1 cellular context compared by ENCODE assay signal in the genomic region with DNA sequence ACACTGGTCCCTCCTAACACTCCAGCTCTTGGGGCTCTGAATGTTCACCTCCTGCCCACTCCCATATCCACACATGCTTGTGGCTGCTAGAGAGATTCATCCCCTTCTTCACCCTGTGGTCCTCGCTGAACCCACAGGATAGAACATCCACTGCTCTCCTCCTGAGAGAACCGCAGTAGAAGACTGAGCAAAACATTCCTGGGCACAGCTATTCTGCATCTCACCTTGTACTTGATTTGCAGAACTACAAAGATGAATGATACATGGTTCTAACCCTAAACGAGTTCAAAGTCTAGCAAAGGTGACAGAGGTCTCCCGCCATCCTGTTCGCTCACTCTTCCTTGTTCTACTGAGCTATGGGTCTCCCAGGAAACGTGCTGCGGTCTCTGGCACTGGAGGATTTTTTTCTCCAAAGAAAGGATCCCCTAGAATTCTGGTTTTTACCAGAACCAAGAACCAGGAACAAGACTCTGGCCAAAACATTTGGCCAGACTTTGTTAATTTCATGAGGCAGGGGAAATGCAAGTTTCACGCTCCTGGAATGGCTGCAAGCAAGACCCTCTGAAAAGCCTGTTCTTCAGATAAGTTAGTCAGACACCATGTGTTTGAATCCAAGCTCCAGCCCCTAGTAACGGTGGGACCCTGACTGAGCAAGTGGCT.
TF ChIP-seq lines count a peak whose summit lies in the region.

No MANE protein-coding gene starts in this region.

TF ChIP-seq in HepG2, 621 proteins besides CTCF, POLR2A, EP300 and RAD21 (continued from another document and continues in another):
- TF ChIP-seq SIN3B (IDR thresholded peaks at IDR 0.05; ENCODE audit: low read length) = no peak
- TF ChIP-seq ZNF350 (CRISPR knock-in tag; IDR thresholded peaks at IDR 0.05; ENCODE audit: borderline replicate concordance, low read depth) = peak; percentile 74; the same call in 1 of the 2 replicates
- TF ChIP-seq ZNF124 (CRISPR knock-in tag; IDR thresholded peaks at IDR 0.05) = 0 out of 2 replicates have a peak, but pooled peaks have one; percentile 17
- no peak for TF ChIP-seq ISL2 (CRISPR knock-in tag; IDR thresholded peaks at IDR 0.05)
- TF ChIP-seq NKX3-1 (CRISPR knock-in tag; IDR thresholded peaks at IDR 0.05) = no peak
- TF ChIP-seq, protein P1, sequence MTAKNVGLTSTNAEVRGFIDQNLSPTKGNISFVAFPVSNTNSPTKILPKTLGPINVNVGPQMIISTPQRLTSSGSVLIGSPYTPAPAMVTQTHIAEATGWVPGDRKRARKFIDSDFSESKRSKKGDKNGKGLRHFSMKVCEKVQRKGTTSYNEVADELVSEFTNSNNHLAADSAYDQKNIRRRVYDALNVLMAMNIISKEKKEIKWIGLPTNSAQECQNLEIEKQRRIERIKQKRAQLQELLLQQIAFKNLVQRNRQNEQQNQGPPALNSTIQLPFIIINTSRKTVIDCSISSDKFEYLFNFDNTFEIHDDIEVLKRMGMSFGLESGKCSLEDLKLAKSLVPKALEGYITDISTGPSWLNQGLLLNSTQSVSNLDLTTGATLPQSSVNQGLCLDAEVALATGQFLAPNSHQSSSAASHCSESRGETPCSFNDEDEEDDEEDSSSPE (CRISPR knock-in tag; IDR thresholded peaks at IDR 0.05) = peak; percentile 44; the same call in 1 of the 2 replicates
- peak; percentile 39 for TF ChIP-seq ZNF605 (CRISPR knock-in tag; IDR thresholded peaks at IDR 0.05)
- TF ChIP-seq NFKBIZ (CRISPR knock-in tag; IDR thresholded peaks at IDR 0.05) = no peak
- TF ChIP-seq CBX2 (IDR thresholded peaks at IDR 0.05; ENCODE audit: low read depth, low read length) = no peak
- TF ChIP-seq CBX2 (CRISPR knock-in tag; IDR thresholded peaks at IDR 0.05; ENCODE audit: low read depth) = peak; percentile 66; the same call in 1 of the 2 replicates
- no peak for TF ChIP-seq GMEB2 (CRISPR knock-in tag; IDR thresholded peaks at IDR 0.05; ENCODE audit: low read depth)
- TF ChIP-seq, protein P2, sequence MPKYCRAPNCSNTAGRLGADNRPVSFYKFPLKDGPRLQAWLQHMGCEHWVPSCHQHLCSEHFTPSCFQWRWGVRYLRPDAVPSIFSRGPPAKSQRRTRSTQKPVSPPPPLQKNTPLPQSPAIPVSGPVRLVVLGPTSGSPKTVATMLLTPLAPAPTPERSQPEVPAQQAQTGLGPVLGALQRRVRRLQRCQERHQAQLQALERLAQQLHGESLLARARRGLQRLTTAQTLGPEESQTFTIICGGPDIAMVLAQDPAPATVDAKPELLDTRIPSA (CRISPR knock-in tag; IDR thresholded peaks at IDR 0.05; ENCODE audit: borderline replicate concordance) = no peak
- no peak for TF ChIP-seq HOXA7 (CRISPR knock-in tag; IDR thresholded peaks at IDR 0.05)
- no peak for TF ChIP-seq ZBED4 (CRISPR knock-in tag; IDR thresholded peaks at IDR 0.05; ENCODE audit: borderline replicate concordance)
- no peak for TF ChIP-seq BATF2 (CRISPR knock-in tag; IDR thresholded peaks at IDR 0.05)
- TF ChIP-seq ZNF747 (CRISPR knock-in tag; IDR thresholded peaks at IDR 0.05; ENCODE audit: borderline replicate concordance) = no peak
- TF ChIP-seq KDM4B (CRISPR knock-in tag; IDR thresholded peaks at IDR 0.05) = no peak
- TF ChIP-seq ZFP36L1 (CRISPR knock-in tag; IDR thresholded peaks at IDR 0.05) = no peak
- TF ChIP-seq ZBTB26 (CRISPR knock-in tag; IDR thresholded peaks at IDR 0.05; ENCODE audit: borderline replicate concordance) = no peak
- no peak for TF ChIP-seq ZNF451 (CRISPR knock-in tag; IDR thresholded peaks at IDR 0.05)
- TF ChIP-seq ZNF501 (CRISPR knock-in tag; IDR thresholded peaks at IDR 0.05) = peak; percentile 90; the same call in 1 of the 2 replicates
- peak; percentile 57; the same call in 1 of the 2 replicates for TF ChIP-seq IRF2 (CRISPR knock-in tag; IDR thresholded peaks at IDR 0.05)
- TF ChIP-seq, protein P3, sequence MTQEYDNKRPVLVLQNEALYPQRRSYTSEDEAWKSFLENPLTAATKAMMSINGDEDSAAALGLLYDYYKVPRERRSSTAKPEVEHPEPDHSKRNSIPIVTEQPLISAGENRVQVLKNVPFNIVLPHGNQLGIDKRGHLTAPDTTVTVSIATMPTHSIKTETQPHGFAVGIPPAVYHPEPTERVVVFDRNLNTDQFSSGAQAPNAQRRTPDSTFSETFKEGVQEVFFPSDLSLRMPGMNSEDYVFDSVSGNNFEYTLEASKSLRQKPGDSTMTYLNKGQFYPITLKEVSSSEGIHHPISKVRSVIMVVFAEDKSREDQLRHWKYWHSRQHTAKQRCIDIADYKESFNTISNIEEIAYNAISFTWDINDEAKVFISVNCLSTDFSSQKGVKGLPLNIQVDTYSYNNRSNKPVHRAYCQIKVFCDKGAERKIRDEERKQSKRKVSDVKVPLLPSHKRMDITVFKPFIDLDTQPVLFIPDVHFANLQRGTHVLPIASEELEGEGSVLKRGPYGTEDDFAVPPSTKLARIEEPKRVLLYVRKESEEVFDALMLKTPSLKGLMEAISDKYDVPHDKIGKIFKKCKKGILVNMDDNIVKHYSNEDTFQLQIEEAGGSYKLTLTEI (CRISPR knock-in tag; conservative IDR thresholded peaks at IDR 0.05) = no peak
- TF ChIP-seq, protein P4, sequence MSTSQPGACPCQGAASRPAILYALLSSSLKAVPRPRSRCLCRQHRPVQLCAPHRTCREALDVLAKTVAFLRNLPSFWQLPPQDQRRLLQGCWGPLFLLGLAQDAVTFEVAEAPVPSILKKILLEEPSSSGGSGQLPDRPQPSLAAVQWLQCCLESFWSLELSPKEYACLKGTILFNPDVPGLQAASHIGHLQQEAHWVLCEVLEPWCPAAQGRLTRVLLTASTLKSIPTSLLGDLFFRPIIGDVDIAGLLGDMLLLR (CRISPR knock-in tag; IDR thresholded peaks at IDR 0.05) = 0 out of 2 replicates have a peak, but pooled peaks have one; percentile 14
- no peak for TF ChIP-seq MYNN (CRISPR knock-in tag; IDR thresholded peaks at IDR 0.05; ENCODE audit: low read depth)
- TF ChIP-seq MAZ (IDR thresholded peaks at IDR 0.05; ENCODE audit: borderline replicate concordance, low read depth, low read length) = no peak
- TF ChIP-seq MAZ (CRISPR knock-in tag; IDR thresholded peaks at IDR 0.05; ENCODE audit: low read depth) = no peak
- no peak for TF ChIP-seq ZBTB7A (CRISPR knock-in tag; IDR thresholded peaks at IDR 0.05)
- no peak for TF ChIP-seq ZNF576 (CRISPR knock-in tag; IDR thresholded peaks at IDR 0.05)
- TF ChIP-seq ZNF101 (CRISPR knock-in tag; IDR thresholded peaks at IDR 0.05; ENCODE audit: borderline replicate concordance, low read depth) = no peak
- TF ChIP-seq PLSCR1 (CRISPR knock-in tag; IDR thresholded peaks at IDR 0.05; ENCODE audit: borderline replicate concordance) = 0 out of 2 replicates have a peak, but pooled peaks have one; percentile 9
- no peak for TF ChIP-seq MLLT10 (CRISPR knock-in tag; IDR thresholded peaks at IDR 0.05)
- no peak for TF ChIP-seq ZNF616 (CRISPR knock-in tag; IDR thresholded peaks at IDR 0.05; ENCODE audit: low read depth)
- no peak for TF ChIP-seq RELA (CRISPR knock-in tag; IDR thresholded peaks at IDR 0.05)
- 0 out of 2 replicates have a peak, but pooled peaks have one; percentile 61 for TF ChIP-seq ZNF558 (CRISPR knock-in tag; IDR thresholded peaks at IDR 0.05; ENCODE audit: borderline replicate concordance)
- no peak for TF ChIP-seq SYNCRIP (IDR thresholded peaks at IDR 0.05; ENCODE audit: insufficient read depth, low read depth, low read length)
- TF ChIP-seq, protein P5, sequence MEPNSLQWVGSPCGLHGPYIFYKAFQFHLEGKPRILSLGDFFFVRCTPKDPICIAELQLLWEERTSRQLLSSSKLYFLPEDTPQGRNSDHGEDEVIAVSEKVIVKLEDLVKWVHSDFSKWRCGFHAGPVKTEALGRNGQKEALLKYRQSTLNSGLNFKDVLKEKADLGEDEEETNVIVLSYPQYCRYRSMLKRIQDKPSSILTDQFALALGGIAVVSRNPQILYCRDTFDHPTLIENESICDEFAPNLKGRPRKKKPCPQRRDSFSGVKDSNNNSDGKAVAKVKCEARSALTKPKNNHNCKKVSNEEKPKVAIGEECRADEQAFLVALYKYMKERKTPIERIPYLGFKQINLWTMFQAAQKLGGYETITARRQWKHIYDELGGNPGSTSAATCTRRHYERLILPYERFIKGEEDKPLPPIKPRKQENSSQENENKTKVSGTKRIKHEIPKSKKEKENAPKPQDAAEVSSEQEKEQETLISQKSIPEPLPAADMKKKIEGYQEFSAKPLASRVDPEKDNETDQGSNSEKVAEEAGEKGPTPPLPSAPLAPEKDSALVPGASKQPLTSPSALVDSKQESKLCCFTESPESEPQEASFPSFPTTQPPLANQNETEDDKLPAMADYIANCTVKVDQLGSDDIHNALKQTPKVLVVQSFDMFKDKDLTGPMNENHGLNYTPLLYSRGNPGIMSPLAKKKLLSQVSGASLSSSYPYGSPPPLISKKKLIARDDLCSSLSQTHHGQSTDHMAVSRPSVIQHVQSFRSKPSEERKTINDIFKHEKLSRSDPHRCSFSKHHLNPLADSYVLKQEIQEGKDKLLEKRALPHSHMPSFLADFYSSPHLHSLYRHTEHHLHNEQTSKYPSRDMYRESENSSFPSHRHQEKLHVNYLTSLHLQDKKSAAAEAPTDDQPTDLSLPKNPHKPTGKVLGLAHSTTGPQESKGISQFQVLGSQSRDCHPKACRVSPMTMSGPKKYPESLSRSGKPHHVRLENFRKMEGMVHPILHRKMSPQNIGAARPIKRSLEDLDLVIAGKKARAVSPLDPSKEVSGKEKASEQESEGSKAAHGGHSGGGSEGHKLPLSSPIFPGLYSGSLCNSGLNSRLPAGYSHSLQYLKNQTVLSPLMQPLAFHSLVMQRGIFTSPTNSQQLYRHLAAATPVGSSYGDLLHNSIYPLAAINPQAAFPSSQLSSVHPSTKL (CRISPR knock-in tag; IDR thresholded peaks at IDR 0.05) = peak; percentile 85
- TF ChIP-seq THAP11 (CRISPR knock-in tag; IDR thresholded peaks at IDR 0.05) = no peak
- no peak for TF ChIP-seq ZNF577 (CRISPR knock-in tag; IDR thresholded peaks at IDR 0.05; ENCODE audit: borderline replicate concordance, low read depth)
- TF ChIP-seq ZNF563 (CRISPR knock-in tag; IDR thresholded peaks at IDR 0.05) = no peak
- peak; percentile 61; the same call in 1 of the 2 replicates for TF ChIP-seq EEA1 (CRISPR knock-in tag; IDR thresholded peaks at IDR 0.05; ENCODE audit: borderline replicate concordance)
- TF ChIP-seq ZNF782 (CRISPR knock-in tag; IDR thresholded peaks at IDR 0.05; ENCODE audit: borderline replicate concordance) = no peak
- peak; percentile 12; the same call in 1 of the 2 replicates for TF ChIP-seq SPEN (CRISPR knock-in tag; IDR thresholded peaks at IDR 0.05; ENCODE audit: low read depth)
- no peak for TF ChIP-seq ZNF614 (CRISPR knock-in tag; IDR thresholded peaks at IDR 0.05; ENCODE audit: borderline replicate concordance)
- TF ChIP-seq NFATC3 (CRISPR knock-in tag; IDR thresholded peaks at IDR 0.05) = no peak
- TF ChIP-seq ZNF296 (CRISPR knock-in tag; conservative IDR thresholded peaks at IDR 0.05) = no peak
